In the genomic region with DNA sequence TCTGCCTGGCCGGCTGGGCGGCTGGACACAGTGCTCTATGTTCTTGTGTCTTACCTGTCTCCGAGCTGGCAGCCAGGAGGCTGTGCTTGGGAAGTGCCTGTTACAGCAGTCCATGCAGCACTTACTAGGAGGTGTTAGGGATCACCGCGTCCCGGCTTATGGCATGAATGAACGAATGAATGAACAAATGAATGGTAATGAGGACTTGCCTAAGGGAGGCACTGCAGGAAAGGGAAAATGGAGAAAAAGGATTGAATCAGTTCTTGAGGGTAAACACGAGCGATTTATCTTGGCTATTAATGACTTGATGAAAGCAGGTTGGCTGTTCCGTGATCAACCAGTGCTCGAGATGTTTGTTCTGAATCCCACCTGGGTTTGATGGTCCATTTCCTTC, we compare ENCODE assay signal across 11 cellular contexts. TPM values are rescaled to one million over a fixed set of nuclear protein-coding genes. Genes with fewer than 3 reads are reported as not detected.
DNase-seq lines count a peak whose midpoint lies in the region; ATAC-seq and TF ChIP-seq lines count a peak whose summit lies in the region.
"Had no signal": no experiment of that assay in that cellular context is flagged by ENCODE, and none has a peak within 500 bp of the region (broad histone marks: within the 10 kb centered on the region; RNA-seq: fewer than 3 reads in every experiment).

No MANE protein-coding gene starts in this region.

- peaks cover 56% of the 10 kb centered on the region for H3K36me3 ChIP-seq in DOHH2 (ENCODE audit: control insufficient read depth, low read length)
- H3K36me3 ChIP-seq: ovary had no signal

- no peaks in the 10 kb centered on the region for H3K9me2 ChIP-seq in DOHH2 (replicated peaks; ENCODE audit: control insufficient read depth, low read length)

- H3K4me3 ChIP-seq in DOHH2 (ENCODE audit: low read length), result no peak overlapping the region
- H3K4me3 ChIP-seq in skin epidermis, result no peak overlapping the region
- H3K4me3 ChIP-seq: left lung, ovary had no signal

- H3K4me1 ChIP-seq in DOHH2 (ENCODE audit: control insufficient read depth, low read length), result peaks cover 60% of the 10 kb centered on the region

- no peaks in the 10 kb centered on the region for H3K27me3 Mint-ChIP-seq in T-cell

- peaks cover 79 to 92% (median 85%) of the 10 kb centered on the region in 3 donors for H3K4me1 Mint-ChIP-seq in T-cell

- H3K9me3 ChIP-seq in DOHH2 (ENCODE audit: control insufficient read depth, insufficient read depth, low read length), result no peaks in the 10 kb centered on the region
- H3K9me3 ChIP-seq: left lung, ovary had no signal

- H3K79me2 ChIP-seq in DOHH2 (ENCODE audit: control insufficient read depth, low read length), result peaks cover 93% of the 10 kb centered on the region

- H3K4me3 Mint-ChIP-seq in T-cell, result peak overlapping the region; percentile 25 to 81 (median 52)

- peak overlapping the region; percentile 43 for H3K4me2 ChIP-seq in DOHH2 (ENCODE audit: low read length)

- no peak for DNase-seq in T-cell
- DNase-seq in epithelial cell of prostate (ENCODE audit: low read depth, low spot score), result no peak
- no peak for DNase-seq in NCI-H1694 treated with DMSO at 0.1 percent for 48 hours (lab: John Stamatoyannopoulos, UW)
- no peak for DNase-seq in NAMALWA (ENCODE audit: low spot score)
- DNase-seq in GF-D8 (lab: John Stamatoyannopoulos, UW), result no peak
- DNase-seq: activated CD4-positive, alpha-beta T cell treated with anti-CD3 and anti-CD28 coated beads for 1 hour; left lung; NCI-H1417; ovary had no signal

- no peak for TF ChIP-seq CTCF in DOHH2 (IDR thresholded peaks at IDR 0.05; ENCODE audit: low read depth, low read length, poor library complexity, severe bottlenecking)

- no peak overlapping the region for H3K27ac ChIP-seq in DOHH2 (ENCODE audit: low read depth, low read length)
- peak overlapping the region; percentile 83 for H3K27ac ChIP-seq in epithelial cell of prostate
- H3K27ac ChIP-seq in skin epidermis, result peak overlapping the region in 14 of 21 experiments; percentile 15 to 92 (median 70)

- no peak for ATAC-seq in T-cell (replicated peaks in 1 of 4)
- ATAC-seq: left lung had no signal

- H3K36me3 Mint-ChIP-seq in T-cell, result peaks cover 3% of the 10 kb centered on the region

- CTCF ChIA-PET in T-cell (lab: Charles Lee), result interaction anchor here in 1 of 2 donors (0.6 kb wide), 1 partner anchor 93 kb away, joined by 3 read pairs; no protein-coding TSS in a partner anchor

- no peaks in the 10 kb centered on the region for H3K27me3 ChIP-seq in DOHH2 (ENCODE audit: control insufficient read depth, low read length)
- H3K27me3 ChIP-seq: left lung, ovary had no signal

- H4K20me1 ChIP-seq in DOHH2 (ENCODE audit: control insufficient read depth, insufficient read depth, low read depth, low read length), result peaks cover 30% of the 10 kb centered on the region

- H3K9me3 Mint-ChIP-seq in T-cell, result no peaks in the 10 kb centered on the region

- POLR2A ChIA-PET in T-cell (lab: Charles Lee), result interaction anchor here in 1 of 2 donors (1.2 kb wide), 1 partner anchor 27 kb away, joined by 3 read pairs; no protein-coding TSS in a partner anchor

- H3K27ac Mint-ChIP-seq in T-cell, result peak overlapping the region; percentile 94 to 96

- H3F3A ChIP-seq in DOHH2 (ENCODE audit: control insufficient read depth, insufficient read depth), result peaks cover 11% of the 10 kb centered on the region

RNA-seq across cellular contexts. Expression of gene TBC1D14, which starts 31.1 kb away (rescaled TPM):
- 10 to 100 TPM; 44.2 to 73.8 (median 62.3) TPM for total RNA-seq in T-cell
